In genomic region chr3:52721002-52721741, GRCh38 we compare ENCODE assay signal across 10 cellular contexts. TPM values are rescaled to one million over a fixed set of nuclear protein-coding genes. Genes with fewer than 3 reads are reported as not detected.
DNase-seq lines count a peak whose midpoint lies in the region; ATAC-seq lines count a peak whose summit lies in the region.
"Had no signal": no experiment of that assay in that cellular context is flagged by ENCODE, and none has a peak within 500 bp of the region (broad histone marks: within the 10 kb centered on the region; RNA-seq: fewer than 3 reads in every experiment).

No MANE protein-coding gene starts in this region.

- ATAC-seq in HG03108 (IDR thresholded peaks at IDR 0.05; ENCODE audit: unreplicated experiment) (peak; percentile 56), GM21529 (IDR thresholded peaks at IDR 0.05; ENCODE audit: unreplicated experiment) (no peak), GM18909 (IDR thresholded peaks at IDR 0.05; ENCODE audit: poor library complexity, unreplicated experiment) (no peak)

- peak overlapping the region; percentile 30 for H3K27ac Mint-ChIP-seq in activated T-helper 1 cell treated with anti-CD3 and anti-CD28 coated beads, Interleukin-12 subunit alpha, Interleukin-12 subunit beta, Interleukin-2, Interleukin-4 antibody, amounts not matched to agents 30 ng/mL and 10 ng/mL and 1 ng/mL, durations not matched to agents 14 hours and 24 hours and 36 hours

- DNase-seq in activated CD4-positive, alpha-beta T cell treated with anti-CD3 and anti-CD28 coated beads, Interleukin-2, amount 50 U/mL, for 1 hour: peak; percentile 8
- DNase-seq in activated CD4-positive, alpha-beta T cell treated with anti-CD3 and anti-CD28 coated beads for 4 hours: no peak
- DNase-seq in activated T-helper 1 cell treated with anti-CD3 and anti-CD28 coated beads, Interleukin-12 subunit alpha, Interleukin-12 subunit beta, Interleukin-2, Interleukin-4 antibody, amounts not matched to agents 30 ng/mL and 10 ng/mL and 1 ng/mL, durations not matched to agents 14 hours and 24 hours and 36 hours (ENCODE audit: low spot score): peak; percentile 20
- DNase-seq in pons (ENCODE audit: low spot score): peak; percentile 80
- no peak for DNase-seq in GM19238 (ENCODE audit: insufficient read length, low spot score)
- DNase-seq: activated gamma-delta T cell treated with Interleukin-2 at 50 U/mL for 16 hours, NCI-H1436 had no signal

- H3K4me1 Mint-ChIP-seq in activated T-helper 1 cell treated with anti-CD3 and anti-CD28 coated beads, Interleukin-12 subunit alpha, Interleukin-12 subunit beta, Interleukin-2, Interleukin-4 antibody, amounts not matched to agents 30 ng/mL and 10 ng/mL and 1 ng/mL, durations not matched to agents 14 hours and 24 hours and 36 hours (ENCODE audit: low read depth): peaks cover 21% of the 10 kb centered on the region

- peaks cover 4% of the 10 kb centered on the region for H3K9me3 Mint-ChIP-seq in activated T-helper 1 cell treated with anti-CD3 and anti-CD28 coated beads, Interleukin-12 subunit alpha, Interleukin-12 subunit beta, Interleukin-2, Interleukin-4 antibody, amounts not matched to agents 30 ng/mL and 10 ng/mL and 1 ng/mL, durations not matched to agents 14 hours and 24 hours and 36 hours

- H3K27me3 Mint-ChIP-seq in activated T-helper 1 cell treated with anti-CD3 and anti-CD28 coated beads, Interleukin-12 subunit alpha, Interleukin-12 subunit beta, Interleukin-2, Interleukin-4 antibody, amounts not matched to agents 30 ng/mL and 10 ng/mL and 1 ng/mL, durations not matched to agents 14 hours and 24 hours and 36 hours (ENCODE audit: insufficient read depth): no peaks in the 10 kb centered on the region

- H3K4me3 Mint-ChIP-seq in activated T-helper 1 cell treated with anti-CD3 and anti-CD28 coated beads, Interleukin-12 subunit alpha, Interleukin-12 subunit beta, Interleukin-2, Interleukin-4 antibody, amounts not matched to agents 30 ng/mL and 10 ng/mL and 1 ng/mL, durations not matched to agents 14 hours and 24 hours and 36 hours: peak overlapping the region; percentile 1

- intact Hi-C loops in activated T-helper 1 cell treated with anti-CD3 and anti-CD28 coated beads, Interleukin-12 subunit alpha, Interleukin-12 subunit beta, Interleukin-2, Interleukin-4 antibody, amounts not matched to agents 30 ng/mL and 10 ng/mL and 1 ng/mL, durations not matched to agents 14 hours and 24 hours and 36 hours (cut with micrococcal nuclease): no loop called here

- peaks cover 10% of the 10 kb centered on the region for H3K36me3 Mint-ChIP-seq in activated T-helper 1 cell treated with anti-CD3 and anti-CD28 coated beads, Interleukin-12 subunit alpha, Interleukin-12 subunit beta, Interleukin-2, Interleukin-4 antibody, amounts not matched to agents 30 ng/mL and 10 ng/mL and 1 ng/mL, durations not matched to agents 14 hours and 24 hours and 36 hours (ENCODE audit: low read depth)

RNA-seq across cellular contexts. Expression of gene SPCS1, which starts 15.3 kb away (rescaled TPM):
- total RNA-seq in activated T-helper 1 cell treated with anti-CD3 and anti-CD28 coated beads, Interleukin-12 subunit alpha, Interleukin-12 subunit beta, Interleukin-2, Interleukin-4 antibody, amounts not matched to agents 30 ng/mL and 10 ng/mL and 1 ng/mL, durations not matched to agents 14 hours and 24 hours and 36 hours: 122 and 132 TPM in 2 replicates

RNA-seq across cellular contexts. Expression of gene GLT8D1, which starts 15.6 kb away (rescaled TPM):
- 33.9 and 40.6 TPM in 2 replicates for total RNA-seq in activated T-helper 1 cell treated with anti-CD3 and anti-CD28 coated beads, Interleukin-12 subunit alpha, Interleukin-12 subunit beta, Interleukin-2, Interleukin-4 antibody, amounts not matched to agents 30 ng/mL and 10 ng/mL and 1 ng/mL, durations not matched to agents 14 hours and 24 hours and 36 hours

RNA-seq across cellular contexts. Expression of gene GNL3, which starts 35.3 kb away (rescaled TPM):
- total RNA-seq in activated T-helper 1 cell treated with anti-CD3 and anti-CD28 coated beads, Interleukin-12 subunit alpha, Interleukin-12 subunit beta, Interleukin-2, Interleukin-4 antibody, amounts not matched to agents 30 ng/mL and 10 ng/mL and 1 ng/mL, durations not matched to agents 14 hours and 24 hours and 36 hours: 241 and 245 TPM in 2 replicates

RNA-seq across cellular contexts. Expression of gene PBRM1, which starts 35.5 kb away (rescaled TPM):
- total RNA-seq in activated T-helper 1 cell treated with anti-CD3 and anti-CD28 coated beads, Interleukin-12 subunit alpha, Interleukin-12 subunit beta, Interleukin-2, Interleukin-4 antibody, amounts not matched to agents 30 ng/mL and 10 ng/mL and 1 ng/mL, durations not matched to agents 14 hours and 24 hours and 36 hours: 68.6 and 68.8 TPM in 2 replicates

RNA-seq across cellular contexts. Expression of gene NEK4, which starts 49.6 kb away (rescaled TPM):
- total RNA-seq in activated T-helper 1 cell treated with anti-CD3 and anti-CD28 coated beads, Interleukin-12 subunit alpha, Interleukin-12 subunit beta, Interleukin-2, Interleukin-4 antibody, amounts not matched to agents 30 ng/mL and 10 ng/mL and 1 ng/mL, durations not matched to agents 14 hours and 24 hours and 36 hours: 27.8 and 32.9 TPM in 2 replicates

Comparison
In these comparisons a context has a peak if more than half of its experiments do, and no peak if none do; other contexts are left out.
1. DNase-seq: peak in activated CD4-positive, alpha-beta T cell treated with anti-CD3 and anti-CD28 coated beads, Interleukin-2, amount 50 U/mL, for 1 hour (single experiment), activated T-helper 1 cell treated with anti-CD3 and anti-CD28 coated beads, Interleukin-12 subunit alpha, Interleukin-12 subunit beta, Interleukin-2, Interleukin-4 antibody, amounts not matched to agents 30 ng/mL and 10 ng/mL and 1 ng/mL, durations not matched to agents 14 hours and 24 hours and 36 hours (single experiment) and pons (single experiment); none in activated CD4-positive, alpha-beta T cell treated with anti-CD3 and anti-CD28 coated beads for 4 hours (0 of 2) and GM19238 (single experiment).